In the genomic region with DNA sequence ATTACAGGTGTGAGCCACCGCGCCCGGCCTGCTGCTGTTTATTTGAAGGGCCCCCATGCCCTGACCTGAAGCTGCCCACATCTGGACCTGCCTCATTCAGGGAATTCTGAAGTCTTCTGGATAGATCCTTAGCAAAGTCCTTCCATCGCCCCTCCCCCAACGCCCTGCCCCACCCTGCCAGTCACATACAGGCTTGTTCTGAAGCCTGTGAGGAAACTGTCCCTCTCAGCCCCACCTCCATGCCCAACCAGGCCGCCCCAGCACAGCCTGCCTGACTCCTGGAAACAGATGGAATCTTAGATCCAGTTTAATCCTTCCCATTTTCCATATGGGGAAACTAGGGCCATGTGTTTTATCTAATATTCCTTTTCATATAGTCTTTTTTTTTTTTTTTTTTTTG, we compare ENCODE assay signal across 22 cellular contexts. TPM values are rescaled to one million over a fixed set of nuclear protein-coding genes. Genes with fewer than 3 reads are reported as not detected.
DNase-seq lines count a peak whose midpoint lies in the region; ATAC-seq, FAIRE-seq and TF ChIP-seq lines count a peak whose summit lies in the region.
"Had no signal": no experiment of that assay in that cellular context is flagged by ENCODE, and none has a peak within 500 bp of the region (broad histone marks: within the 10 kb centered on the region; RNA-seq: fewer than 3 reads in every experiment).

No MANE protein-coding gene starts in this region.

- H3K79me2 ChIP-seq in SK-N-SH (ENCODE audit: insufficient read depth), result no peaks in the 10 kb centered on the region

- TF ChIP-seq POLR2A in Peyer's patch (IDR thresholded peaks at IDR 0.05), result no peak
- TF ChIP-seq POLR2A in GM12891 (IDR thresholded peaks at IDR 0.05; ENCODE audit: low read depth, low read length), result no peak

- ATAC-seq in Right ventricle myocardium inferior (no peak), left cardiac atrium (no peak), left colon (peak; percentile 65), GM21447 (IDR thresholded peaks at IDR 0.05; ENCODE audit: unreplicated experiment) (no peak)
- ATAC-seq: HepG2, T-cell had no signal

- H3K27ac ChIP-seq in Peyer's patch (peak overlapping the region in 3 of 4 donors; percentile 61 to 86 (median 82)), SK-N-SH (ENCODE audit: low read depth in 2 of 2, low read length in 1 of 2) (no peak overlapping the region)
- H3K27ac ChIP-seq: HL-60 had no signal

- no peaks in the 10 kb centered on the region for H3F3A ChIP-seq in SK-N-SH (replicated peaks; ENCODE audit: insufficient read depth)

- H2AFZ ChIP-seq in SK-N-SH (ENCODE audit: low read depth), result no peak overlapping the region

- no peaks in the 10 kb centered on the region for H4K20me1 ChIP-seq in SK-N-SH (ENCODE audit: insufficient read depth)

- peak; percentile 37 for DNase-seq in Right ventricle myocardium inferior (ENCODE audit: missing footprints)
- no peak for DNase-seq in left cardiac atrium
- peak in 2 of 3 donors; percentile 80 for DNase-seq in Peyer's patch
- peak; percentile 84 to 85 for DNase-seq in left colon
- no peak for DNase-seq in GM12891 (ENCODE audit: insufficient read length, low spot score)
- no peak for DNase-seq in SK-N-SH
- DNase-seq in NCI-H2227 treated with DMSO at 0.1 percent for 48 hours (lab: John Stamatoyannopoulos, UW), result no peak
- DNase-seq: 8988T; AML-193; DMS79 treated with DMSO at 0.1 percent for 48 hours; H9; KBM-7; NCI-H1092; NCI-H1436; NCI-H1930; NCI-H446; NK-92 treated with Interleukin-12 subunit alpha and Interleukin-12 subunit beta, amount 100 ng/mL, for 24 hours; T-cell had no signal

- H3K4me3 ChIP-seq in Peyer's patch, result no peak overlapping the region
- no peak overlapping the region for H3K4me3 ChIP-seq in SK-N-SH (ENCODE audit: low read depth in 2 of 2, low read length in 1 of 2)

- H3K4me2 ChIP-seq in SK-N-SH, result no peak overlapping the region

- H3K27me3 ChIP-seq in Peyer's patch (no peaks in the 10 kb centered on the region), SK-N-SH (ENCODE audit: insufficient read depth) (no peaks in the 10 kb centered on the region)

- no peak for FAIRE-seq in GM12891 (lab: Jason Lieb, UNC)
- FAIRE-seq: HepG2 had no signal

- TF ChIP-seq EP300 in SK-N-SH (IDR thresholded peaks at IDR 0.05; ENCODE audit: borderline replicate concordance in 1 of 2, low read depth in 1 of 2, low read length in 1 of 2), result no peak

- H3K9me3 ChIP-seq in Peyer's patch, result no peaks in the 10 kb centered on the region
- H3K9me3 ChIP-seq in SK-N-SH, result no peaks in the 10 kb centered on the region

- H3K4me1 ChIP-seq in Peyer's patch (peaks cover 0 to 35% (median 2%) of the 10 kb centered on the region in 4 donors), SK-N-SH (ENCODE audit: control insufficient read depth in 1 of 2, insufficient read depth in 2 of 2, low read depth in 1 of 2, low read length in 1 of 2) (peaks cover 0 to 22% of the 10 kb centered on the region in 2 experiments; a peak in 1 of 4 replicates)

- no peak for TF ChIP-seq RAD21 in SK-N-SH (IDR thresholded peaks at IDR 0.05; ENCODE audit: low read length)

- POLR2A ChIA-PET in SK-N-SH (lab: Yijun Ruan, JAX), result no interaction called here

- intact Hi-C loops in Right ventricle myocardium inferior (cut with DNase I) (no loop called here), left cardiac atrium (cut with DNase I) (no loop called here), left colon (cut with DNase I, micrococcal nuclease) (no loop called here)

- no peaks in the 10 kb centered on the region for H3K9me2 ChIP-seq in SK-N-SH

- 92% methylated on average over 6 of the region's 6 CpGs for WGBS in SK-N-SH (ENCODE audit: low lambda C conversion rate)

- no peak overlapping the region for H3K9ac ChIP-seq in SK-N-SH

- no peaks in the 10 kb centered on the region for H3K36me3 ChIP-seq in Peyer's patch
- no peaks in the 10 kb centered on the region for H3K36me3 ChIP-seq in SK-N-SH (replicated peaks in 1 of 2; ENCODE audit: control insufficient read depth in 1 of 2, insufficient read depth in 2 of 2, low read length in 1 of 2)

- TF ChIP-seq CTCF in Peyer's patch (IDR thresholded peaks at IDR 0.05), result no peak
- no peak for TF ChIP-seq CTCF in SK-N-SH (IDR thresholded peaks at IDR 0.05)

- CTCF ChIA-PET in SK-N-SH (lab: Yijun Ruan, JAX), result no interaction called here

TF ChIP-seq in GM12891, 5 proteins besides CTCF, POLR2A, EP300 and RAD21:
- no peak for TF ChIP-seq POU2F2 (IDR thresholded peaks at IDR 0.05; ENCODE audit: low read depth, low read length)
- TF ChIP-seq POLR2AphosphoS5 (IDR thresholded peaks at IDR 0.05; ENCODE audit: low read depth, low read length), result no peak
- no peak for TF ChIP-seq SPI1 (IDR thresholded peaks at IDR 0.05; ENCODE audit: low read depth, low read length)
- no peak for TF ChIP-seq TAF1 (IDR thresholded peaks at IDR 0.05; ENCODE audit: low read depth, low read length)
- TF ChIP-seq PAX5 (IDR thresholded peaks at IDR 0.05; ENCODE audit: insufficient read depth, low read length, severe bottlenecking), result no peak

TF ChIP-seq in SK-N-SH, 30 proteins besides CTCF, POLR2A, EP300 and RAD21:
- TF ChIP-seq SMC3 (IDR thresholded peaks at IDR 0.05; ENCODE audit: low read depth, low read length) (no peak), MXI1 (IDR thresholded peaks at IDR 0.05; ENCODE audit: low read depth, low read length) (no peak), RCOR1 (IDR thresholded peaks at IDR 0.05; ENCODE audit: low read length) (no peak), GABPA (IDR thresholded peaks at IDR 0.05; ENCODE audit: low read depth) (no peak), NRF1 (IDR thresholded peaks at IDR 0.05; ENCODE audit: low read depth, low read length) (no peak), NFIC (IDR thresholded peaks at IDR 0.05; ENCODE audit: borderline replicate concordance) (no peak), JUND (IDR thresholded peaks at IDR 0.05) (no peak), RXRA (IDR thresholded peaks at IDR 0.05; ENCODE audit: borderline replicate concordance, low read depth) (no peak), CHD2 (IDR thresholded peaks at IDR 0.05; ENCODE audit: low read length, partially characterized antibody) (no peak), TCF12 (IDR thresholded peaks at IDR 0.05) (no peak), YY1 (IDR thresholded peaks at IDR 0.05; ENCODE audit: low read depth) (no peak), ELF1 (IDR thresholded peaks at IDR 0.05) (no peak), TEAD4 (IDR thresholded peaks at IDR 0.05; ENCODE audit: borderline replicate concordance, insufficient read depth) (no peak)
- TF ChIP-seq, protein P1, sequence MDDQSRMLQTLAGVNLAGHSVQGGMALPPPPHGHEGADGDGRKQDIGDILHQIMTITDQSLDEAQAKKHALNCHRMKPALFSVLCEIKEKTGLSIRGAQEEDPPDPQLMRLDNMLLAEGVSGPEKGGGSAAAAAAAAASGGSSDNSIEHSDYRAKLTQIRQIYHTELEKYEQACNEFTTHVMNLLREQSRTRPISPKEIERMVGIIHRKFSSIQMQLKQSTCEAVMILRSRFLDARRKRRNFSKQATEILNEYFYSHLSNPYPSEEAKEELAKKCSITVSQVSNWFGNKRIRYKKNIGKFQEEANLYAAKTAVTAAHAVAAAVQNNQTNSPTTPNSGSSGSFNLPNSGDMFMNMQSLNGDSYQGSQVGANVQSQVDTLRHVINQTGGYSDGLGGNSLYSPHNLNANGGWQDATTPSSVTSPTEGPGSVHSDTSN (IDR thresholded peaks at IDR 0.05), result no peak
- TF ChIP-seq, protein P2, sequence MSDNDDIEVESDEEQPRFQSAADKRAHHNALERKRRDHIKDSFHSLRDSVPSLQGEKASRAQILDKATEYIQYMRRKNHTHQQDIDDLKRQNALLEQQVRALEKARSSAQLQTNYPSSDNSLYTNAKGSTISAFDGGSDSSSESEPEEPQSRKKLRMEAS (IDR thresholded peaks at IDR 0.05; ENCODE audit: low read depth), result no peak
- TF ChIP-seq, protein P3, sequence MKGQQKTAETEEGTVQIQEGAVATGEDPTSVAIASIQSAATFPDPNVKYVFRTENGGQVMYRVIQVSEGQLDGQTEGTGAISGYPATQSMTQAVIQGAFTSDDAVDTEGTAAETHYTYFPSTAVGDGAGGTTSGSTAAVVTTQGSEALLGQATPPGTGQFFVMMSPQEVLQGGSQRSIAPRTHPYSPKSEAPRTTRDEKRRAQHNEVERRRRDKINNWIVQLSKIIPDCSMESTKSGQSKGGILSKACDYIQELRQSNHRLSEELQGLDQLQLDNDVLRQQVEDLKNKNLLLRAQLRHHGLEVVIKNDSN (IDR thresholded peaks at IDR 0.05; ENCODE audit: borderline replicate concordance, low read depth), result no peak

RNA-seq across cellular contexts. Expression of a gene that starts 44.5 kb away (rescaled TPM):
- total RNA-seq in Right ventricle myocardium inferior, result 0.08 TPM
- under 1 TPM; 0.05 to 0.21 TPM for total RNA-seq in left cardiac atrium
- under 1 TPM in 3 of 4 donors, not detected in 1; 0.18 to 0.95 (median 0.27) TPM for total RNA-seq in Peyer's patch
- total RNA-seq in left colon, result 1 to 10 TPM in 1 of 2 donors, under 1 TPM in 1; 0.76 to 2.1 TPM
- polyA plus RNA-seq in GM12891 (2012; ENCODE audit: low read depth, missing spikeins), result 0.04 TPM
- polyA plus RNA-seq in SK-N-SH (2012; rRNA removed), result not detected in 2 replicates
- not detected in 2 replicates for polyA plus RNA-seq in SK-N-SH (2012; cell fraction: cytosol; rRNA removed)
- 0.02 TPM in 1 of 2 replicates, not detected in the other for polyA plus RNA-seq in SK-N-SH (2012; cell fraction: nucleus; rRNA removed)
- total RNA-seq: HepG2, T-cell had no signal
- polyA plus RNA-seq: AG04450 had no signal

Comparison
In these comparisons a context has a peak if more than half of its experiments do, and no peak if none do; other contexts are left out.
1. DNase-seq: peak in Right ventricle myocardium inferior (single experiment), Peyer's patch (2 of 3) and left colon (2 of 2); none in left cardiac atrium (single experiment), GM12891 (single experiment), SK-N-SH (single experiment) and NCI-H2227 treated with DMSO at 0.1 percent for 48 hours (single experiment).
2. H3K27ac ChIP-seq: peak in Peyer's patch (3 of 4); none in SK-N-SH (0 of 2).